In genomic region chr3:157029365-157029790, GRCh38 we compare ENCODE assay signal across 1 cellular context.
TF ChIP-seq lines count a peak whose summit lies in the region.

No MANE protein-coding gene starts in this region.

TF ChIP-seq in GM12878, 131 proteins besides CTCF, POLR2A, EP300 and RAD21 (continued from another document and continues in another):
- TF ChIP-seq NKRF (conservative IDR thresholded peaks at IDR 0.05), result no peak
- TF ChIP-seq PBX3 (IDR thresholded peaks at IDR 0.05; ENCODE audit: insufficient replicate concordance, low read depth, low read length), result no peak
- TF ChIP-seq NFYA (IDR thresholded peaks at IDR 0.05; ENCODE audit: borderline replicate concordance, low read depth, low read length), result no peak
- no peak for TF ChIP-seq MYB (IDR thresholded peaks at IDR 0.05; ENCODE audit: borderline replicate concordance, low read depth, low read length)
- no peak for TF ChIP-seq BACH1 (IDR thresholded peaks at IDR 0.05; ENCODE audit: borderline replicate concordance)
- no peak for TF ChIP-seq ZNF384 (IDR thresholded peaks at IDR 0.05; ENCODE audit: borderline replicate concordance, low read depth, low read length)
- no peak for TF ChIP-seq SMAD5 (IDR thresholded peaks at IDR 0.05; ENCODE audit: low read depth)
- TF ChIP-seq RCOR1 (conservative IDR thresholded peaks at IDR 0.05; ENCODE audit: low read depth, low read length), result no peak
- no peak for TF ChIP-seq BRCA1 (IDR thresholded peaks at IDR 0.05; ENCODE audit: low read depth, low read length)
- TF ChIP-seq POLR2AphosphoS5 (IDR thresholded peaks at IDR 0.05; ENCODE audit: low read length), result no peak
- no peak for TF ChIP-seq E2F4 (IDR thresholded peaks at IDR 0.05; ENCODE audit: low read depth, low read length)
- TF ChIP-seq STAT3 (IDR thresholded peaks at IDR 0.05; ENCODE audit: low read depth, low read length), result no peak
- TF ChIP-seq FOS (IDR thresholded peaks at IDR 0.05; ENCODE audit: borderline replicate concordance, extremely low read depth, insufficient read length), result no peak
- no peak for TF ChIP-seq USF2 (IDR thresholded peaks at IDR 0.05; ENCODE audit: borderline replicate concordance, low read depth, low read length)
- no peak for TF ChIP-seq ZZZ3 (IDR thresholded peaks at IDR 0.05; ENCODE audit: control insufficient read depth, insufficient read length, low read depth)
- TF ChIP-seq ASH2L (IDR thresholded peaks at IDR 0.05; ENCODE audit: borderline replicate concordance, low read depth), result no peak
- TF ChIP-seq NBN (IDR thresholded peaks at IDR 0.05), result 0 out of 2 replicates have a peak, but pooled peaks have one; percentile 55
- TF ChIP-seq SMAD1 (IDR thresholded peaks at IDR 0.05; ENCODE audit: low read depth, partially characterized antibody), result no peak
- peak; percentile 18; the same call in 1 of the 2 replicates for TF ChIP-seq DPF2 (IDR thresholded peaks at IDR 0.05)
- no peak for TF ChIP-seq SRF (IDR thresholded peaks at IDR 0.05; ENCODE audit: low read depth in 2 of 2, low read length in 2 of 2)
- no peak for TF ChIP-seq HCFC1 (IDR thresholded peaks at IDR 0.05; ENCODE audit: low read length)
- TF ChIP-seq NR2C1 (IDR thresholded peaks at IDR 0.05), result no peak
- peak; percentile 51 for TF ChIP-seq SKIL (IDR thresholded peaks at IDR 0.05; ENCODE audit: low read depth, poor library complexity, severe bottlenecking)
- TF ChIP-seq MEF2B (IDR thresholded peaks at IDR 0.05; ENCODE audit: partially characterized antibody, poor library complexity, severe bottlenecking), result peak; percentile 93
- TF ChIP-seq ELK1 (IDR thresholded peaks at IDR 0.05; ENCODE audit: low read depth, low read length), result no peak
- peak; percentile 55; the same call in 1 of the 2 replicates for TF ChIP-seq MLLT1 (IDR thresholded peaks at IDR 0.05)
- no peak for TF ChIP-seq ESRRA (IDR thresholded peaks at IDR 0.05; ENCODE audit: low read length)
- no peak for TF ChIP-seq SMC3 (IDR thresholded peaks at IDR 0.05; ENCODE audit: borderline replicate concordance, low read length)
- no peak for TF ChIP-seq HDGF (IDR thresholded peaks at IDR 0.05)
- TF ChIP-seq BHLHE40 (IDR thresholded peaks at IDR 0.05; ENCODE audit: borderline replicate concordance in 1 of 2, low read depth in 2 of 2, low read length in 1 of 2), result peak; percentile 37 to 56; a peak in 1 of 4 replicates
- TF ChIP-seq IKZF2 (IDR thresholded peaks at IDR 0.05), result peak; percentile 48 to 59; a peak in 2 of 4 replicates
- TF ChIP-seq ZBTB33 (IDR thresholded peaks at IDR 0.05), result no peak
- TF ChIP-seq EZH2 (IDR thresholded peaks at IDR 0.05; ENCODE audit: borderline replicate concordance, control insufficient read depth, low read depth, low read length), result no peak
- TF ChIP-seq CBFB (IDR thresholded peaks at IDR 0.05; ENCODE audit: low read depth), result no peak
- no peak for TF ChIP-seq GABPA (IDR thresholded peaks at IDR 0.05; ENCODE audit: low read depth)
- TF ChIP-seq CBX5 (IDR thresholded peaks at IDR 0.05; ENCODE audit: low read depth), result no peak
- peak; percentile 93 for TF ChIP-seq MTA2 (IDR thresholded peaks at IDR 0.05; ENCODE audit: low read depth)
- TF ChIP-seq ZNF274 (IDR thresholded peaks at IDR 0.05; ENCODE audit: insufficient read depth, insufficient read length), result no peak
- no peak for TF ChIP-seq EED (IDR thresholded peaks at IDR 0.05; ENCODE audit: low read depth)
- TF ChIP-seq PAX8 (IDR thresholded peaks at IDR 0.05), result no peak
- TF ChIP-seq ATF7 (IDR thresholded peaks at IDR 0.05; ENCODE audit: low read depth), result peak; percentile 61
- no peak for TF ChIP-seq STAT1 (conservative IDR thresholded peaks at IDR 0.05)
- TF ChIP-seq KDM1A (IDR thresholded peaks at IDR 0.05; ENCODE audit: borderline replicate concordance), result no peak
- no peak for TF ChIP-seq TARDBP (IDR thresholded peaks at IDR 0.05; ENCODE audit: borderline replicate concordance)
- TF ChIP-seq SREBF1 (IDR thresholded peaks at IDR 0.05; ENCODE audit: low read length), result no peak
- TF ChIP-seq CREM (IDR thresholded peaks at IDR 0.05; ENCODE audit: low read depth), result no peak
- no peak for TF ChIP-seq TCF3 (IDR thresholded peaks at IDR 0.05; ENCODE audit: borderline replicate concordance, insufficient read depth, low read depth, low read length)
- 0 out of 2 replicates have a peak, but pooled peaks have one; percentile 22 for TF ChIP-seq NR2F1 (conservative IDR thresholded peaks at IDR 0.05)
- no peak for TF ChIP-seq RB1 (IDR thresholded peaks at IDR 0.05; ENCODE audit: borderline replicate concordance)
- TF ChIP-seq PML (IDR thresholded peaks at IDR 0.05; ENCODE audit: low read length), result no peak
- TF ChIP-seq CHD2 (IDR thresholded peaks at IDR 0.05; ENCODE audit: borderline replicate concordance, low read depth, low read length), result no peak
- no peak for TF ChIP-seq ATF2 (IDR thresholded peaks at IDR 0.05; ENCODE audit: low read length)
- TF ChIP-seq E2F8 (IDR thresholded peaks at IDR 0.05; ENCODE audit: low read depth, partially characterized antibody), result no peak
- no peak for TF ChIP-seq ZSCAN29 (IDR thresholded peaks at IDR 0.05)
- no peak for TF ChIP-seq TCF7 (IDR thresholded peaks at IDR 0.05; ENCODE audit: borderline replicate concordance)
- no peak for TF ChIP-seq SIN3A (IDR thresholded peaks at IDR 0.05; ENCODE audit: low read depth, low read length)
